In the genomic region with DNA sequence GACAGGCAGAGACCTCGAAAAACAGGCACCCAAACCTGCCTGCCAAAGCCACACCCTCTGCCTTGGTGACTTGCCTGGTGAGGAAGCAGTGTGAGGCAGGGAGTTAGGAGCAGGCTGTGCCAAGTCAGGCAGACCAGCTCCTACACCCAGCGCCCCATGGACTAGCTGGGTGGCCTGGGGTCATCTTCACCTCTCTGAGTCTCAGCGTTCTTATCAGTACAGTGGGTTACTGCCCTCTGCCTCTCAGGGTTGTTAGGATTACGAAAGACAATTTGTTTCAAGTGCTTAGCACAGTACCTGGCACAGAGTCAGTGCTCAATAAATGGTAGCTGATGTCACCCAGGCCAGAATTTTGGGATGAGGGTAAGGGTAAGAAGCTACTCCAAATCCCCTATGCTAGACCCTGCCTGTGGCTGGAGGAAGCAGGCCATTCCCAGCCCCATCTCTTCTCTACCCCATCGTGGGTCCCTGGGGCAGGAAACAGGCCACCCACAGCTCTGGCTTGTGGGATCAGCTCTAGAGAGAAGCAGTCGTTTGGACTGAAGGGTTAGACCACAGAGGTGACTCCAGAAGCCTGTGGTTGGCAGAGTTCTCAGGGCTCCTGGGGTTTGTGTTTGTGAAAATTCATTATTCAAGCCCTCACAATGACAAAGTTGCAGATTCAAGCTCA, we compare ENCODE assay signal across 14 cellular contexts. TPM values are rescaled to one million over a fixed set of nuclear protein-coding genes. Genes with fewer than 3 reads are reported as not detected.
A peak's percentile ranks its signal among the peaks of the same experiment; 100 is the strongest.
DNase-seq lines count a peak whose midpoint lies in the region; ATAC-seq and TF ChIP-seq lines count a peak whose summit lies in the region.
"Had no signal": no experiment of that assay in that cellular context is flagged by ENCODE, and none has a peak within 500 bp of the region (broad histone marks: within the 10 kb centered on the region; RNA-seq: fewer than 3 reads in every experiment).

No MANE protein-coding gene starts in this region.

- peaks cover 14% of the 10 kb centered on the region for H3K4me1 Mint-ChIP-seq in nephron
- peaks cover 1% of the 10 kb centered on the region for H3K4me1 Mint-ChIP-seq in activated T-cell treated with anti-CD3 and anti-CD28 coated beads, Interleukin-2, amount 50 U/mL, for 72 hours (ENCODE audit: low read depth)

- DNase-seq in LHCN-M2 (ENCODE audit: low read depth), result peak; percentile 36
- no peak for DNase-seq in esophagus muscularis mucosa (ENCODE audit: extremely low spot score)
- DNase-seq in activated T-cell treated with anti-CD3 and anti-CD28 coated beads, Interleukin-2, amount 50 U/mL, for 72 hours, result no peak
- DNase-seq in COR-L47 (lab: John Stamatoyannopoulos, UW), result no peak
- DNase-seq: activated CD4-positive, alpha-beta T cell treated with anti-CD3 and anti-CD28 coated beads, Interleukin-2, amount 50 U/mL, for 4 hours; activated naive CD8-positive, alpha-beta T cell treated with anti-CD3 and anti-CD28 coated beads for 36 hours; Karpas-422; NCI-H524 treated with DMSO at 0.1 percent for 48 hours had no signal

- H3K9ac ChIP-seq in BLaER1 treated with 17β-estradiol and CSF1 and Interleukin-3, amounts not matched to agents 10 nM and 100 nM, result peak overlapping the region in 7 of 11 experiments; percentile 25 to 43 (median 35); a peak in 8 of 22 replicates

- no peaks in the 10 kb centered on the region for H3K27me3 Mint-ChIP-seq in nephron (ENCODE audit: low read depth)
- H3K27me3 Mint-ChIP-seq in activated T-cell treated with anti-CD3 and anti-CD28 coated beads, Interleukin-2, amount 50 U/mL, for 72 hours (ENCODE audit: low read depth), result no peaks in the 10 kb centered on the region

- peaks cover 0 to 4% (median 0%) of the 10 kb centered on the region in 11 experiments; a peak in 1 of 22 replicates for H4K20me1 ChIP-seq in BLaER1 treated with 17β-estradiol and CSF1 and Interleukin-3, amounts not matched to agents 10 nM and 100 nM

- intact Hi-C loops in esophagus muscularis mucosa (cut with DNase I), result loop anchor here (2.0 kb wide), 2 partner anchors 23 to 45 kb away; no protein-coding TSS in a partner anchor

- ATAC-seq in GM21717 (IDR thresholded peaks at IDR 0.05; ENCODE audit: unreplicated experiment) (no peak), HG03378 (IDR thresholded peaks at IDR 0.05; ENCODE audit: unreplicated experiment) (no peak)
- ATAC-seq in activated T-cell treated with anti-CD3 and anti-CD28 coated beads, Interleukin-2, amount 50 U/mL, for 72 hours (replicated peaks in 1 of 2), result no peak

- peak overlapping the region; percentile 50 to 94 (median 59) for H3K27ac Mint-ChIP-seq in nephron
- no peak overlapping the region for H3K27ac Mint-ChIP-seq in activated T-cell treated with anti-CD3 and anti-CD28 coated beads, Interleukin-2, amount 50 U/mL, for 72 hours
- H3K27ac Mint-ChIP-seq: activated naive CD8-positive, alpha-beta T cell treated with anti-CD3 and anti-CD28 coated beads for 36 hours had no signal

- no peaks in the 10 kb centered on the region for H3K9me3 ChIP-seq in BLaER1 treated with 17β-estradiol and CSF1 and Interleukin-3, amounts not matched to agents 10 nM and 100 nM (replicated peaks in 1 of 11)
- H3K9me3 ChIP-seq in esophagus muscularis mucosa, result no peaks in the 10 kb centered on the region

- H3K27ac ChIP-seq in BLaER1 treated with 17β-estradiol and CSF1 and Interleukin-3, amounts not matched to agents 10 nM and 100 nM, result peak overlapping the region in 3 of 11 experiments; percentile 3 to 20 (median 13); a peak in 2 of 22 replicates
- H3K27ac ChIP-seq in esophagus muscularis mucosa (replicated peaks in 1 of 4), result peak overlapping the region; percentile 75 to 98 (median 96)

- no peak overlapping the region for H3K4me3 ChIP-seq in BLaER1 treated with 17β-estradiol and CSF1 and Interleukin-3, amounts not matched to agents 10 nM and 100 nM
- no peak overlapping the region for H3K4me3 ChIP-seq in esophagus muscularis mucosa

- no peaks in the 10 kb centered on the region for H3K9me3 Mint-ChIP-seq in nephron
- no peaks in the 10 kb centered on the region for H3K9me3 Mint-ChIP-seq in activated T-cell treated with anti-CD3 and anti-CD28 coated beads, Interleukin-2, amount 50 U/mL, for 72 hours
- H3K9me3 Mint-ChIP-seq: activated naive CD8-positive, alpha-beta T cell treated with anti-CD3 and anti-CD28 coated beads for 36 hours had no signal

- TF ChIP-seq POLR2A in esophagus muscularis mucosa (IDR thresholded peaks at IDR 0.05; ENCODE audit: low read depth), result no peak

- peak overlapping the region; percentile 25 to 65 (median 50); a peak in 21 of 22 replicates for H3K4me2 ChIP-seq in BLaER1 treated with 17β-estradiol and CSF1 and Interleukin-3, amounts not matched to agents 10 nM and 100 nM

- H3K4me3 Mint-ChIP-seq in nephron, result no peak overlapping the region
- H3K4me3 Mint-ChIP-seq in activated T-cell treated with anti-CD3 and anti-CD28 coated beads, Interleukin-2, amount 50 U/mL, for 72 hours, result no peak overlapping the region
- H3K4me3 Mint-ChIP-seq: activated naive CD8-positive, alpha-beta T cell treated with anti-CD3 and anti-CD28 coated beads for 36 hours had no signal

- WGBS in esophagus muscularis mucosa, result 43% methylated on average over 6 of the region's 6 CpGs

- H3K36me3 Mint-ChIP-seq in nephron (ENCODE audit: low read depth), result peaks cover 46% of the 10 kb centered on the region
- no peaks in the 10 kb centered on the region for H3K36me3 Mint-ChIP-seq in activated T-cell treated with anti-CD3 and anti-CD28 coated beads, Interleukin-2, amount 50 U/mL, for 72 hours (ENCODE audit: insufficient read depth in 2 of 2)
- H3K36me3 Mint-ChIP-seq: activated naive CD8-positive, alpha-beta T cell treated with anti-CD3 and anti-CD28 coated beads for 36 hours had no signal

- no peak for TF ChIP-seq EP300 in esophagus muscularis mucosa (IDR thresholded peaks at IDR 0.05)

- TF ChIP-seq CTCF in esophagus muscularis mucosa (IDR thresholded peaks at IDR 0.05) (no peak), nephron (IDR thresholded peaks at IDR 0.05; ENCODE audit: unreplicated experiment in 3 of 3) (no peak)

- peaks cover 17 to 34% (median 23%) of the 10 kb centered on the region in 10 experiments for H3K4me1 ChIP-seq in BLaER1 treated with 17β-estradiol and CSF1 and Interleukin-3, amounts not matched to agents 10 nM and 100 nM
- H3K4me1 ChIP-seq in esophagus muscularis mucosa, result peaks cover 26 to 69% (median 66%) of the 10 kb centered on the region in 4 donors

- no peaks in the 10 kb centered on the region for H3K36me3 ChIP-seq in BLaER1 treated with 17β-estradiol and CSF1 and Interleukin-3, amounts not matched to agents 10 nM and 100 nM
- peaks cover 28 to 79% (median 48%) of the 10 kb centered on the region in 4 donors for H3K36me3 ChIP-seq in esophagus muscularis mucosa

- no peaks in the 10 kb centered on the region for H3K27me3 ChIP-seq in BLaER1 treated with 17β-estradiol and CSF1 and Interleukin-3, amounts not matched to agents 10 nM and 100 nM
- no peaks in the 10 kb centered on the region for H3K27me3 ChIP-seq in esophagus muscularis mucosa

RNA-seq across cellular contexts. Expression of gene SLC51B, which starts 10.1 kb away (rescaled TPM):
- total RNA-seq in LHCN-M2 (2014; rRNA removed), result 0.23 TPM in 1 of 2 replicates, not detected in the other
- not detected for polyA plus RNA-seq in LHCN-M2 (2012)
- total RNA-seq in esophagus muscularis mucosa, result not detected
- not detected for total RNA-seq in activated T-cell treated with anti-CD3 and anti-CD28 coated beads, Interleukin-2, amount 50 U/mL, for 72 hours
- total RNA-seq: activated naive CD8-positive, alpha-beta T cell treated with anti-CD3 and anti-CD28 coated beads for 36 hours had no signal
- polyA plus RNA-seq: BJ had no signal

RNA-seq across cellular contexts. Expression of gene RASL12, which starts 12.5 kb away (rescaled TPM):
- total RNA-seq in LHCN-M2 (2014; rRNA removed) (not detected in 2 replicates), esophagus muscularis mucosa (100 to 1,000 TPM; 123 to 216 (median 198) TPM)
- not detected for polyA plus RNA-seq in LHCN-M2 (2012)
- total RNA-seq in activated T-cell treated with anti-CD3 and anti-CD28 coated beads, Interleukin-2, amount 50 U/mL, for 72 hours, result not detected
- total RNA-seq: activated naive CD8-positive, alpha-beta T cell treated with anti-CD3 and anti-CD28 coated beads for 36 hours; mononuclear cell had no signal

RNA-seq across cellular contexts. Expression of gene KBTBD13, which starts 21.2 kb away (rescaled TPM):
- total RNA-seq in LHCN-M2 (2014; rRNA removed) (not detected in 2 replicates), esophagus muscularis mucosa (under 1 TPM in 1 of 4 donors, not detected in 3; 0.17 TPM)
- polyA plus RNA-seq in LHCN-M2 (2012), result not detected
- not detected for total RNA-seq in activated T-cell treated with anti-CD3 and anti-CD28 coated beads, Interleukin-2, amount 50 U/mL, for 72 hours
- total RNA-seq: activated naive CD8-positive, alpha-beta T cell treated with anti-CD3 and anti-CD28 coated beads for 36 hours had no signal
- polyA plus RNA-seq: BJ had no signal

RNA-seq across cellular contexts. Expression of gene MTFMT, which starts 25.9 kb away (rescaled TPM):
- total RNA-seq in LHCN-M2 (2014; rRNA removed) (28.7 and 36.5 TPM in 2 replicates), esophagus muscularis mucosa (10 to 100 TPM; 26.3 to 29.9 (median 29.4) TPM)
- 9.3 TPM for polyA plus RNA-seq in LHCN-M2 (2012)
- 10 to 100 TPM; 12.9 to 18.2 TPM for total RNA-seq in activated T-cell treated with anti-CD3 and anti-CD28 coated beads, Interleukin-2, amount 50 U/mL, for 72 hours

RNA-seq across cellular contexts. Expression of gene UBAP1L, which starts 59.7 kb away (rescaled TPM):
- 0.38 and 0.69 TPM in 2 replicates for total RNA-seq in LHCN-M2 (2014; rRNA removed)
- polyA plus RNA-seq in LHCN-M2 (2012), result 0.19 TPM
- total RNA-seq in esophagus muscularis mucosa, result 1 to 10 TPM; 1.2 to 7.5 (median 2.2) TPM
- total RNA-seq in activated T-cell treated with anti-CD3 and anti-CD28 coated beads, Interleukin-2, amount 50 U/mL, for 72 hours, result 1 to 10 TPM; 5.2 to 6.3 TPM

Comparison
In these comparisons a context has a peak if more than half of its experiments do, and no peak if none do; other contexts are left out.
1. RNA of gene RASL12, which starts 12.5 kb away (total RNA-seq): 123 to 216 TPM in esophagus muscularis mucosa; not detected in activated T-cell treated with anti-CD3 and anti-CD28 coated beads, Interleukin-2, amount 50 U/mL, for 72 hours and not detected in LHCN-M2; every median in the first group is over 100 times any median in the second.